ENCODE assay signal across 28 cellular contexts in genomic region chr7:117154721-117155120, GRCh38.
"Had no signal": no experiment of that assay in that cellular context is flagged by ENCODE, and none has a peak within 500 bp of the region (broad histone marks: within the 10 kb centered on the region; RNA-seq: fewer than 3 reads in every experiment).

No MANE protein-coding gene starts in this region.

- ATAC-seq: activated naive CD4-positive, alpha-beta T cell treated with anti-CD3 and anti-CD28 coated beads, Interleukin-2, amount 50 U/mL, for 72 hours; activated T-cell treated with anti-CD3 and anti-CD28 coated beads, Interleukin-2, amount 50 U/mL, for 72 hours; effector memory CD8-positive, alpha-beta T cell; foreskin keratinocyte; gastroesophageal sphincter; heart right ventricle; WTC11 had no signal

- H3K4me3 ChIP-seq: ascending aorta, breast epithelium, esophagus muscularis mucosa, gastroesophageal sphincter, heart right ventricle had no signal

- DNase-seq: activated CD4-positive, alpha-beta memory T cell treated with anti-CD3 and anti-CD28 coated beads, Interleukin-2, amount 10 ng/mL, durations not matched to agents 7 days and 5 days; activated CD4-positive, alpha-beta T cell treated with anti-CD3 and anti-CD28 coated beads for 1 hour; activated CD4-positive, alpha-beta T cell treated with anti-CD3 and anti-CD28 coated beads for 4 hours; activated CD4-positive, alpha-beta T cell treated with anti-CD3 and anti-CD28 coated beads, Interleukin-2, amount 10 ng/mL, durations not matched to agents 7 days and 5 days; activated CD4-positive, alpha-beta T cell treated with anti-CD3 and anti-CD28 coated beads, Interleukin-2, amount 50 U/mL, for 4 hours; activated CD8-positive, alpha-beta memory T cell treated with anti-CD3 and anti-CD28 coated beads, Interleukin-2, amount 50 U/mL, for 48 hours; activated gamma-delta T cell; activated naive CD4-positive, alpha-beta T cell; activated naive CD4-positive, alpha-beta T cell treated with anti-CD3 and anti-CD28 coated beads, Interleukin-2, amount 10 ng/mL, durations not matched to agents 7 days and 5 days; activated naive CD8-positive, alpha-beta T cell treated with anti-CD3 and anti-CD28 coated beads, Interleukin-2, amount 10 ng/mL, durations not matched to agents 7 days and 5 days; activated T-cell treated with anti-CD3 and anti-CD28 coated beads for 4 hours; activated T-cell treated with anti-CD3 and anti-CD28 coated beads, Interleukin-2, amount 50 U/mL, for 24 hours; activated T-cell treated with anti-CD3 and anti-CD28 coated beads, Interleukin-2, amount 50 U/mL, for 72 hours; cortex of kidney; dermis blood vessel endothelial cell; effector CD4-positive, alpha-beta T cell; effector memory CD8-positive, alpha-beta T cell; erythroblast; foreskin keratinocyte; heart right ventricle; T-helper 2 cell had no signal

- H3K27me3 ChIP-seq: ascending aorta, breast epithelium, esophagus muscularis mucosa, foreskin keratinocyte, gastroesophageal sphincter, heart right ventricle had no signal

- H3K4me1 ChIP-seq: breast epithelium, foreskin keratinocyte had no signal

- H3K36me3 ChIP-seq: ascending aorta, breast epithelium, esophagus muscularis mucosa, gastroesophageal sphincter, heart right ventricle had no signal

- H3K27ac ChIP-seq: ascending aorta, breast epithelium, esophagus muscularis mucosa, foreskin keratinocyte, gastroesophageal sphincter, heart right ventricle, VCaP had no signal

- H3K9me3 ChIP-seq: ascending aorta, breast epithelium, esophagus muscularis mucosa, gastroesophageal sphincter, heart right ventricle had no signal
